Comparison of ENCODE assay signal across 8 cellular contexts in genomic region chr2:28566441-28567075, GRCh38.
A peak's percentile ranks its signal among the peaks of the same experiment; 100 is the strongest.
DNase-seq lines count a peak whose midpoint lies in the region; ATAC-seq and TF ChIP-seq lines count a peak whose summit lies in the region.

No MANE protein-coding gene starts in this region.

- intact Hi-C loops in ascending aorta (cut with DNase I), result loop anchor here (1.0 to 10.0 kb wide), 6 partner anchors 16 to 882 kb away; partner anchors contain the start of genes SPDYA and WDR43
- intact Hi-C loops in right cardiac atrium (cut with DNase I), result loop anchor here in 1 of 4 donors (10.0 kb wide), 1 partner anchor 188 kb away; the partner anchor contains the start of gene PPP1CB
- intact Hi-C loops in uterus (cut with DNase I; ENCODE audit: low total_unique reads), result loop anchor here (2.0 to 10.0 kb wide), 3 partner anchors 26 to 328 kb away; partner anchors contain the start of genes SPDYA and WDR43

- 1% methylated on average over 43 of the region's 43 CpGs for WGBS in right cardiac atrium

- peak; percentile 100 for TF ChIP-seq CTCF in GM13976 (IDR thresholded peaks at IDR 0.05; ENCODE audit: borderline replicate concordance, control extremely low read depth, extremely low read depth, insufficient read depth, missing control alignments)
- TF ChIP-seq CTCF in ascending aorta (IDR thresholded peaks at IDR 0.05), result peak; percentile 100
- TF ChIP-seq CTCF in uterus (IDR thresholded peaks at IDR 0.05), result peak; percentile 100

- no peaks in the 10 kb centered on the region for H3K9me3 Mint-ChIP-seq in T-helper 2 cell treated with Interferon-gamma antibody and Interleukin-4, amounts not matched to agents 5 μg/mL and 100 μg/mL, for 36 hours

- peak overlapping the region; percentile 91 for H3K4me3 Mint-ChIP-seq in T-helper 2 cell treated with Interferon-gamma antibody and Interleukin-4, amounts not matched to agents 5 μg/mL and 100 μg/mL, for 36 hours

- DNase-seq in GM13976 (ENCODE audit: low spot score) (peak; percentile 97), NCI-H1694 treated with DMSO at 0.1 percent for 48 hours (lab: John Stamatoyannopoulos, UW) (peak; percentile 84), ascending aorta (ENCODE audit: low spot score in 2 of 2) (peak; percentile 44 to 90), right cardiac atrium (peak; percentile 83 to 94 (median 94)), putamen (ENCODE audit: low spot score) (peak; percentile 83), uterus (peak; percentile 82 to 90)
- peak; percentile 87 for DNase-seq in T-helper 2 cell treated with Interferon-gamma antibody and Interleukin-4, amounts not matched to agents 5 μg/mL and 100 μg/mL, for 36 hours (ENCODE audit: low spot score)

- no peaks in the 10 kb centered on the region for H3K36me3 ChIP-seq in ascending aorta
- H3K36me3 ChIP-seq in uterus, result no peaks in the 10 kb centered on the region

- in situ Hi-C loops in GM13976 (cut with MboI; ENCODE audit: low sequenced_read_pairs, unreplicated experiment), result loop anchor here (25.0 kb wide), 1 partner anchor 621 kb away; no protein-coding TSS in a partner anchor

- H3K27me3 ChIP-seq in ascending aorta, result no peaks in the 10 kb centered on the region
- no peaks in the 10 kb centered on the region for H3K27me3 ChIP-seq in right cardiac atrium (ENCODE audit: control insufficient read depth, insufficient read depth)
- H3K27me3 ChIP-seq in uterus, result no peaks in the 10 kb centered on the region

- TF ChIP-seq POLR2A in uterus (IDR thresholded peaks at IDR 0.05), result peak in 1 of 2 donors; percentile 51

- H3K4me3 ChIP-seq in ascending aorta, result peak overlapping the region; percentile 50 to 71
- H3K4me3 ChIP-seq in right cardiac atrium (ENCODE audit: low read length), result peak overlapping the region; percentile 87
- peak overlapping the region; percentile 43 to 52 for H3K4me3 ChIP-seq in uterus

- no peaks in the 10 kb centered on the region for H3K9me3 ChIP-seq in ascending aorta
- H3K9me3 ChIP-seq in right cardiac atrium (ENCODE audit: control insufficient read depth, low read length), result no peaks in the 10 kb centered on the region
- no peaks in the 10 kb centered on the region for H3K9me3 ChIP-seq in uterus

- peaks cover 4% of the 10 kb centered on the region for H3K27me3 Mint-ChIP-seq in T-helper 2 cell treated with Interferon-gamma antibody and Interleukin-4, amounts not matched to agents 5 μg/mL and 100 μg/mL, for 36 hours (ENCODE audit: low read depth)

- H3K4me1 ChIP-seq in ascending aorta, result peaks cover 0 to 5% of the 10 kb centered on the region in 2 donors
- H3K4me1 ChIP-seq in right cardiac atrium (ENCODE audit: control insufficient read depth, insufficient read depth, low read length), result no peaks in the 10 kb centered on the region
- no peaks in the 10 kb centered on the region for H3K4me1 ChIP-seq in uterus

- H3K36me3 Mint-ChIP-seq in T-helper 2 cell treated with Interferon-gamma antibody and Interleukin-4, amounts not matched to agents 5 μg/mL and 100 μg/mL, for 36 hours (ENCODE audit: low read depth), result peaks cover 4% of the 10 kb centered on the region

- H3K27ac ChIP-seq in ascending aorta (peak overlapping the region; percentile 32 to 39), right cardiac atrium (ENCODE audit: low read length) (no peak overlapping the region), uterus (peak overlapping the region; percentile 83 to 84)

- H3K4me1 Mint-ChIP-seq in T-helper 2 cell treated with Interferon-gamma antibody and Interleukin-4, amounts not matched to agents 5 μg/mL and 100 μg/mL, for 36 hours (ENCODE audit: low read depth), result peaks cover 12% of the 10 kb centered on the region

- peak overlapping the region; percentile 84 for H3K27ac Mint-ChIP-seq in T-helper 2 cell treated with Interferon-gamma antibody and Interleukin-4, amounts not matched to agents 5 μg/mL and 100 μg/mL, for 36 hours

- ATAC-seq in HG02885 (IDR thresholded peaks at IDR 0.05; ENCODE audit: poor library complexity, unreplicated experiment) (peak; percentile 97), right cardiac atrium (peak; percentile 93 to 94)
